Comparison of ENCODE assay signal across 7 cellular contexts in genomic region chr5:132103380-132103951, GRCh38. TPM values are rescaled to one million over a fixed set of nuclear protein-coding genes. Genes with fewer than 3 reads are reported as not detected.
A peak's percentile ranks its signal among the peaks of the same experiment; 100 is the strongest.
DNase-seq lines count a peak whose midpoint lies in the region; ATAC-seq and TF ChIP-seq lines count a peak whose summit lies in the region.

No MANE protein-coding gene starts in this region.

- no peaks in the 10 kb centered on the region for H3K79me2 ChIP-seq in OCI-LY7 (ENCODE audit: insufficient read depth, low read depth, low read length)

- no peaks in the 10 kb centered on the region for H4K20me1 ChIP-seq in OCI-LY7 (ENCODE audit: insufficient read depth, low read length)

- peak overlapping the region; percentile 76 for H3K4me2 ChIP-seq in OCI-LY7 (ENCODE audit: low read length)

- POLR2A ChIA-PET in OCI-LY7 (lab: Charles Lee): interaction anchor here (0.7 to 1.6 kb wide), 3 partner anchors 11 to 159 kb away, joined by 3 to 6 read pairs (median 4); no protein-coding TSS in a partner anchor

- ATAC-seq in GM18861 (IDR thresholded peaks at IDR 0.05; ENCODE audit: unreplicated experiment): peak; percentile 61
- peak; percentile 69 for ATAC-seq in HG02943 (IDR thresholded peaks at IDR 0.05; ENCODE audit: low read depth, unreplicated experiment)

- H3K9me3 ChIP-seq in OCI-LY7 (ENCODE audit: low read length) (no peaks in the 10 kb centered on the region), skeletal muscle tissue (ENCODE audit: control insufficient read depth in 3 of 3, low read length in 3 of 3) (no peaks in the 10 kb centered on the region)

- peak; percentile 89 for DNase-seq in OCI-LY7 (ENCODE audit: low spot score)
- peak; percentile 45 to 57 for DNase-seq in activated T-helper 1 cell treated with anti-CD3 and anti-CD28 coated beads, Interleukin-2, amount 50 U/mL, for 16 hours (ENCODE audit: low read depth in 1 of 2, low spot score in 1 of 2)
- DNase-seq in glomerular endothelial cell (ENCODE audit: extremely low read depth, low read depth, low spot score): peak; percentile 90
- no peak for DNase-seq in GF-D8 (lab: John Stamatoyannopoulos, UW)

- peak overlapping the region; percentile 61 for H2AFZ ChIP-seq in OCI-LY7 (ENCODE audit: low read length)

- intact Hi-C loops in OCI-LY7 (cut with micrococcal nuclease; ENCODE audit: unreplicated experiment): loop anchor here (2.0 kb wide), 1 partner anchor 39 kb away; no protein-coding TSS in a partner anchor

- H3K27ac ChIP-seq in OCI-LY7 (ENCODE audit: low read depth, low read length, poor library complexity, severe bottlenecking): peak overlapping the region; percentile 75
- peak overlapping the region; percentile 54 for H3K27ac ChIP-seq in skeletal muscle tissue (ENCODE audit: low read depth, low read length)

- no peaks in the 10 kb centered on the region for H3K36me3 ChIP-seq in OCI-LY7 (ENCODE audit: insufficient read depth, low read length)
- H3K36me3 ChIP-seq in skeletal muscle tissue (ENCODE audit: control insufficient read depth in 3 of 3, insufficient read depth in 3 of 3, low read length in 3 of 3): no peaks in the 10 kb centered on the region

- H3K4me3 ChIP-seq in OCI-LY7 (ENCODE audit: low read depth, low read length, poor library complexity, severe bottlenecking) (peak overlapping the region; percentile 44), skeletal muscle tissue (ENCODE audit: low read length in 3 of 3) (no peak overlapping the region)

- H3K4me1 ChIP-seq in OCI-LY7 (ENCODE audit: insufficient read depth, low read length, poor library complexity, severe bottlenecking) (peaks cover 66% of the 10 kb centered on the region), skeletal muscle tissue (ENCODE audit: control insufficient read depth in 3 of 3, insufficient read depth in 3 of 3, low read length in 3 of 3) (peaks cover 7 to 13% (median 11%) of the 10 kb centered on the region in 3 donors)

- CTCF ChIA-PET in OCI-LY7 (lab: Charles Lee; ENCODE audit: unreplicated experiment): no interaction called here

- no peaks in the 10 kb centered on the region for H3K27me3 ChIP-seq in skeletal muscle tissue (ENCODE audit: control insufficient read depth in 3 of 3, insufficient read depth in 3 of 3, low read length in 3 of 3)

- H3K9me2 ChIP-seq in OCI-LY7 (ENCODE audit: insufficient read depth, low read length): no peaks in the 10 kb centered on the region

- TF ChIP-seq CTCF in OCI-LY7 (conservative IDR thresholded peaks at IDR 0.05; ENCODE audit: low read length): peak; percentile 41; the same call in 1 of the 2 replicates

- no TSS peak for BruUV-seq in OCI-LY7 (replicated peaks; lab: Mats Ljungman, UMichigan)

- H3K9ac ChIP-seq in skeletal muscle tissue (ENCODE audit: low read depth in 1 of 3, low read length in 3 of 3): no peak overlapping the region

RNA-seq across cellular contexts. Expression of gene CSF2, which starts 29.9 kb away (rescaled TPM):
- total RNA-seq in OCI-LY7 (2014; rRNA removed; shearing (Covaris generic)): not detected in 2 replicates
- total RNA-seq in OCI-LY7 (2022) (not detected in 2 replicates), glomerular endothelial cell (9.5 and 31.6 TPM in 2 replicates), skeletal muscle tissue (not detected)

RNA-seq across cellular contexts. Expression of gene IL3, which starts 43.0 kb away (rescaled TPM):
- not detected in 2 replicates for total RNA-seq in OCI-LY7 (2014; rRNA removed; shearing (Covaris generic))
- not detected in 2 replicates for total RNA-seq in OCI-LY7 (2022)
- total RNA-seq in glomerular endothelial cell: not detected in 2 replicates
- not detected for total RNA-seq in skeletal muscle tissue

Comparison
In these comparisons a context has a peak if more than half of its experiments do, and no peak if none do; other contexts are left out.
1. RNA of gene CSF2, which starts 29.9 kb away (total RNA-seq): 9.5 to 31.6 TPM in glomerular endothelial cell; not detected in OCI-LY7 and not detected in skeletal muscle tissue (single experiment); every median in the first group is over 10 times any median in the second.